ENCODE assay signal across 8 cellular contexts in genomic region chr10:32367793-32368453, GRCh38. TPM values are rescaled to one million over a fixed set of nuclear protein-coding genes. Genes with fewer than 3 reads are reported as not detected.
A peak's percentile ranks its signal among the peaks of the same experiment; 100 is the strongest.
DNase-seq lines count a peak whose midpoint lies in the region; ATAC-seq, FAIRE-seq and TF ChIP-seq lines count a peak whose summit lies in the region.

No MANE protein-coding gene starts in this region.

- RAD21 ChIA-PET in GM12878 (lab: Charles Lee; ENCODE audit: unreplicated experiment): interaction anchor here (0.6 to 3.6 kb wide), 10 partner anchors 8 to 571 kb away, joined by 3 to 15 read pairs (median 4); no protein-coding TSS in a partner anchor

- TF ChIP-seq POLR2A in GM12878 (IDR thresholded peaks at IDR 0.05; ENCODE audit: low read depth, low read length): no peak

- ATAC-seq in GM12878: peak; percentile 65

- no peaks in the 10 kb centered on the region for H3K9me3 ChIP-seq in GM12878 (replicated peaks; ENCODE audit: control insufficient read depth, insufficient read depth, low read length)

- peak; percentile 19 for DNase-seq in NCI-H1092 treated with DMSO at 0.1 percent for 48 hours (lab: John Stamatoyannopoulos, UW)
- DNase-seq in NCI-H1092 (lab: John Stamatoyannopoulos, UW): no peak
- peak; percentile 61 for DNase-seq in LHCN-M2 (ENCODE audit: low read depth)
- peak; percentile 41 for DNase-seq in UCSD-AML1 (lab: John Stamatoyannopoulos, UW; ENCODE audit: unreplicated experiment)
- DNase-seq in GM12878 (ENCODE audit: low read depth, low spot score): no peak
- DNase-seq in hypothalamus (lab: John Stamatoyannopoulos, UW): peak in 38 of 51 donors; percentile 4 to 82 (median 41)
- peak; percentile 46 to 60 for DNase-seq in stimulated activated CD4-positive, alpha-beta T cell treated with anti-CD3 and anti-CD28 coated beads, Interleukin-12 subunit alpha, Interleukin-12 subunit beta, amount 100 ng/mL, for 24 hours (ENCODE audit: low read depth in 2 of 2)
- no peak for DNase-seq in GM19238 (ENCODE audit: insufficient read length, low spot score)

- H2AFZ ChIP-seq in GM12878 (ENCODE audit: control insufficient read depth, low read depth, low read length): peak overlapping the region; percentile 9; the same call in 1 of the 2 replicates

- FAIRE-seq in GM12878 (lab: Jason Lieb, UNC): peak; percentile 84

- H3K4me3 ChIP-seq in GM12878: no peak overlapping the region

- POLR2A ChIA-PET in GM12878 (lab: Charles Lee): no interaction called here

- TF ChIP-seq CTCF in GM12878 (IDR thresholded peaks at IDR 0.05 in 2 of 3, conservative IDR thresholded peaks at IDR 0.05 in 1 of 3; ENCODE audit: control insufficient read depth in 2 of 3, extremely low read depth in 1 of 3, insufficient read depth in 1 of 3, low read depth in 3 of 3, low read length in 3 of 3): peak; percentile 61 to 80 (median 69)

- H3K79me2 ChIP-seq in GM12878 (ENCODE audit: control insufficient read depth, insufficient read depth, low read length): peaks cover 8% of the 10 kb centered on the region

- CTCF ChIA-PET in GM12878 (lab: Yijun Ruan, JAX): interaction anchor here (0.7 to 5.6 kb wide), 21 partner anchors 8 to 641 kb away, joined by 3 to 82 read pairs (median 5); partner anchors contain the start of gene EPC1

- no peaks in the 10 kb centered on the region for H3K4me1 ChIP-seq in GM12878 (ENCODE audit: control insufficient read depth, insufficient read depth, low read length)

- no peak overlapping the region for H3K9ac ChIP-seq in GM12878 (ENCODE audit: control insufficient read depth, insufficient read depth, low read length)

- in situ Hi-C loops in GM12878 (cut with MboI): no loop called here

- H3K27me3 ChIP-seq in GM12878 (replicated peaks in 1 of 2; ENCODE audit: control insufficient read depth in 2 of 2, insufficient read depth in 2 of 2, low read length in 1 of 2): no peaks in the 10 kb centered on the region

- intact Hi-C loops in GM12878 (cut with micrococcal nuclease; ENCODE audit: unreplicated experiment): loop anchor here (1.0 to 10.0 kb wide), 3 partner anchors 112 to 503 kb away; no protein-coding TSS in a partner anchor

- no peaks in the 10 kb centered on the region; the same call in 1 of the 2 replicates for H4K20me1 ChIP-seq in GM12878 (ENCODE audit: control insufficient read depth, insufficient read depth)

- BruUV-seq in GM12878 (replicated peaks; lab: Mats Ljungman, UMichigan): no TSS peak

- peak; percentile 75 for TF ChIP-seq RAD21 in GM12878 (IDR thresholded peaks at IDR 0.05; ENCODE audit: insufficient read depth, low read depth, low read length)

- no peak for TF ChIP-seq EP300 in GM12878 (IDR thresholded peaks at IDR 0.05; ENCODE audit: borderline replicate concordance in 1 of 2, control insufficient read depth in 1 of 2, low read depth in 2 of 2, low read length in 2 of 2)

- WGBS in GM12878 (ENCODE audit: insufficient coverage, insufficient replicate concordance, low lambda C conversion rate, missing lambda C conversion rate): 32% methylated on average over 7 of the region's 7 CpGs

- H3K36me3 ChIP-seq in GM12878 (ENCODE audit: control insufficient read depth in 2 of 2, insufficient read depth in 2 of 2, low read length in 1 of 2): no peaks in the 10 kb centered on the region

- H3K4me2 ChIP-seq in GM12878 (ENCODE audit: control insufficient read depth, insufficient read depth): no peak overlapping the region

- H3K27ac ChIP-seq in GM12878 (ENCODE audit: control insufficient read depth, insufficient read depth): no peak overlapping the region

- SMC1A ChIA-PET in GM12878 (lab: Charles Lee; ENCODE audit: uncharacterized antibody, unreplicated experiment): interaction anchor here (0.8 to 5.5 kb wide), 7 partner anchors 8 to 176 kb away, joined by 3 to 36 read pairs (median 9); no protein-coding TSS in a partner anchor

TF ChIP-seq in GM12878, 131 proteins besides CTCF, POLR2A, EP300 and RAD21 (continues in another document):
- no peak for TF ChIP-seq DPF2 (IDR thresholded peaks at IDR 0.05)
- TF ChIP-seq, protein P1, sequence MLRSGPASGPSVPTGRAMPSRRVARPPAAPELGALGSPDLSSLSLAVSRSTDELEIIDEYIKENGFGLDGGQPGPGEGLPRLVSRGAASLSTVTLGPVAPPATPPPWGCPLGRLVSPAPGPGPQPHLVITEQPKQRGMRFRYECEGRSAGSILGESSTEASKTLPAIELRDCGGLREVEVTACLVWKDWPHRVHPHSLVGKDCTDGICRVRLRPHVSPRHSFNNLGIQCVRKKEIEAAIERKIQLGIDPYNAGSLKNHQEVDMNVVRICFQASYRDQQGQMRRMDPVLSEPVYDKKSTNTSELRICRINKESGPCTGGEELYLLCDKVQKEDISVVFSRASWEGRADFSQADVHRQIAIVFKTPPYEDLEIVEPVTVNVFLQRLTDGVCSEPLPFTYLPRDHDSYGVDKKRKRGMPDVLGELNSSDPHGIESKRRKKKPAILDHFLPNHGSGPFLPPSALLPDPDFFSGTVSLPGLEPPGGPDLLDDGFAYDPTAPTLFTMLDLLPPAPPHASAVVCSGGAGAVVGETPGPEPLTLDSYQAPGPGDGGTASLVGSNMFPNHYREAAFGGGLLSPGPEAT (IDR thresholded peaks at IDR 0.05; ENCODE audit: low read depth): no peak
- 0 out of 4 replicates have a peak, but pooled peaks have one; percentile 11 to 15 for TF ChIP-seq IKZF2 (IDR thresholded peaks at IDR 0.05)
- no peak for TF ChIP-seq HDGF (IDR thresholded peaks at IDR 0.05)
- peak; percentile 65 for TF ChIP-seq SMC3 (IDR thresholded peaks at IDR 0.05; ENCODE audit: borderline replicate concordance, low read length)
- no peak for TF ChIP-seq CEBPB (IDR thresholded peaks at IDR 0.05; ENCODE audit: borderline replicate concordance in 1 of 2, low read depth in 2 of 2, low read length in 2 of 2)
- TF ChIP-seq SKIL (IDR thresholded peaks at IDR 0.05; ENCODE audit: low read depth, poor library complexity, severe bottlenecking): no peak
- TF ChIP-seq CEBPZ (IDR thresholded peaks at IDR 0.05; ENCODE audit: low read depth, low read length): no peak
- TF ChIP-seq SUZ12 (IDR thresholded peaks at IDR 0.05; ENCODE audit: unreplicated experiment): no peak
- no peak for TF ChIP-seq BHLHE40 (IDR thresholded peaks at IDR 0.05; ENCODE audit: borderline replicate concordance in 1 of 2, low read depth in 2 of 2, low read length in 1 of 2)

RNA-seq across cellular contexts. Expression of gene EPC1, which starts 21.0 kb away (rescaled TPM):
- total RNA-seq in LHCN-M2 (2014; rRNA removed) (14.9 and 23.0 TPM in 2 replicates), GM12878 (2014; rRNA removed) (19.0 and 23.7 TPM in 2 replicates), GM12878 (2014; rRNA removed; fragmentation: Illumina TruSeq; extraction: Trizol) (19.2 and 19.7 TPM in 2 replicates), GM12878 (2021) (20.4 and 22.1 TPM in 2 replicates)
- polyA plus RNA-seq in LHCN-M2 (2012): 7.8 TPM
- total RNA-seq in GM12878 (2013; cell fraction: nucleolus; rRNA removed): 161 and 173 TPM in 2 replicates
- polyA plus RNA-seq in GM12878 (2011; ENCODE audit: low read depth): 20.9 TPM
- polyA plus RNA-seq in GM12878 (2011; rRNA removed) (59.2 and 68.1 TPM in 2 replicates), GM12878 (2014; fragmentation: Illumina TruSeq; extraction: Trizol) (27.8 and 36.2 TPM in 2 replicates), GM12878 (2014; fragmentation: Nextera tagmentation; extraction: Ambion mirVana) (1 to 10 TPM; 6.8 to 7.6 TPM), GM12878 (2014; rRNA removed) (20.7 and 21.5 TPM in 2 replicates), GM12878 (2016; fragmentation: Nextera tagmentation; extraction: Ambion mirVana) (10 to 100 TPM; 15.0 to 15.6 TPM)
- polyA plus RNA-seq in GM12878 (2011; cell fraction: cytosol; rRNA removed): 34.2 and 34.6 TPM in 2 replicates
- polyA plus RNA-seq in GM12878 (2011; cell fraction: nucleus; rRNA removed): 53.3 and 68.6 TPM in 2 replicates
- polyA plus RNA-seq in GM12878 (2012): 18.8 and 25.4 TPM in 2 replicates
- polyA minus RNA-seq in GM12878 (2011; rRNA and poly(A)+ RNA removed): 90.9 and 130 TPM in 2 replicates
- polyA minus RNA-seq in GM12878 (2011; cell fraction: cytosol; rRNA and poly(A)+ RNA removed): 15.6 and 24.0 TPM in 2 replicates
- polyA minus RNA-seq in GM12878 (2011; cell fraction: nucleus; rRNA and poly(A)+ RNA removed): 66.1 and 97.8 TPM in 2 replicates

Comparison
In these comparisons a context has a peak if more than half of its experiments do, and no peak if none do; other contexts are left out.
1. DNase-seq: peak in NCI-H1092 treated with DMSO at 0.1 percent for 48 hours (single experiment), LHCN-M2 (single experiment), UCSD-AML1 (single experiment), hypothalamus (38 of 51) and stimulated activated CD4-positive, alpha-beta T cell treated with anti-CD3 and anti-CD28 coated beads, Interleukin-12 subunit alpha, Interleukin-12 subunit beta, amount 100 ng/mL, for 24 hours (2 of 2); none in NCI-H1092 (single experiment), GM12878 (single experiment) and GM19238 (single experiment).